Comparison of ENCODE assay signal across 18 cellular contexts in the genomic region with DNA sequence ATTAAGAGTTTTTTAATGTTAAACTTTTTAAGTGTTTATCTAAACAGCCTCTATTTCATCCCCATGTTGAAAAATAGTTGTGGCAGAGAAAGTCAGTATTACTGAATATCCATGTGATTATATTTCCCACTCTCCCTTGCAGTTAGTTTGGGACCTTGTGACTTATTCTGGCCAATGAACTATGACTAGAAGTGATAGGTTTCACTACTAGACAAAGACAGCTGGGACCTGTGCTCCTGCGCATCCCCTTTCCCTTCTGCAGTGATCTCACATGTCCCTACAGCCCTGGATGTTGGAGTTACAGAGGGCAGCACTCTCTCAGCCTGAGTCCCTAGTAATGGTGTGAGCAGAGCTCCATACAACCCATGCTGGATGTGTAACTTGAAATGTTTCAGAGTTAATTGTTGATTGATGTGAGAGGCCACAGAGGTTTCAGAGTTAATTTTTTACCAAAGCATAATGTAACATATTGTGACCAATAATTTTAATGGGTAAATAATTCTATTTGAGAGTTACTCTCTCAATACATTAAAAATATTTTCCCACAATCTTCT. TPM values are rescaled to one million over a fixed set of nuclear protein-coding genes. Genes with fewer than 3 reads are reported as not detected.
DNase-seq lines count a peak whose midpoint lies in the region; ATAC-seq and TF ChIP-seq lines count a peak whose summit lies in the region.
"Had no signal": no experiment of that assay in that cellular context is flagged by ENCODE, and none has a peak within 500 bp of the region (broad histone marks: within the 10 kb centered on the region; RNA-seq: fewer than 3 reads in every experiment).

No MANE protein-coding gene starts in this region.

- WGBS in IMR-90 (ENCODE audit: extremely low coverage in 2 of 2, insufficient read length in 1 of 2), 2 experiments = no CpG with 5 or more reads among the region's 1 CpG

- H3K36me3 ChIP-seq in IMR-90 (ENCODE audit: control insufficient read depth, insufficient read depth, low read length) = no peaks in the 10 kb centered on the region
- H3K36me3 ChIP-seq in CD8-positive, alpha-beta memory T cell (ENCODE audit: insufficient read depth, low read length) = no peaks in the 10 kb centered on the region
- H3K36me3 ChIP-seq: Peyer's patch had no signal

- H3K27me3 ChIP-seq in IMR-90 (ENCODE audit: control insufficient read depth, insufficient read depth, low read length) = no peaks in the 10 kb centered on the region
- peaks cover 5% of the 10 kb centered on the region for H3K27me3 ChIP-seq in CD8-positive, alpha-beta memory T cell (ENCODE audit: insufficient read depth, low read length, poor library complexity, severe bottlenecking)
- H3K27me3 ChIP-seq: Peyer's patch had no signal

- dilution Hi-C loops in IMR-90 (cut with HindIII; ENCODE audit: low sequenced_read_pairs, unreplicated experiment) = no loop called here

- H2AK9ac ChIP-seq in IMR-90 (replicated peaks; ENCODE audit: low read depth, low read length, poor library complexity) = no peak overlapping the region

- peaks cover 0 to 22% (median 1%) of the 10 kb centered on the region in 3 donors for H3K36me3 Mint-ChIP-seq in CD8-positive, alpha-beta memory T cell
- H3K36me3 Mint-ChIP-seq in MCF 10A (ENCODE audit: insufficient read depth, unreplicated experiment) = no peaks in the 10 kb centered on the region

- H2BK20ac ChIP-seq in IMR-90 (ENCODE audit: low read depth, low read length) = no peak overlapping the region

- no peaks in the 10 kb centered on the region for H3K4me1 Mint-ChIP-seq in CD8-positive, alpha-beta memory T cell
- no peaks in the 10 kb centered on the region for H3K4me1 Mint-ChIP-seq in MCF 10A (ENCODE audit: insufficient read depth, unreplicated experiment)

- intact Hi-C loops in IMR-90 (cut with micrococcal nuclease) (loop anchor here (10.0 kb wide), 1 partner anchor 68 kb away; no protein-coding TSS in a partner anchor), MCF 10A (cut with micrococcal nuclease) (no loop called here)

- BruUV-seq in IMR-90 (replicated peaks; lab: Mats Ljungman, UMichigan) (no TSS peak), MCF 10A (replicated peaks; lab: Mats Ljungman, UMichigan) (no TSS peak)

- no peaks in the 10 kb centered on the region for H3K79me1 ChIP-seq in IMR-90 (ENCODE audit: low read depth in 1 of 2, low read length in 2 of 2)

- H3K27ac Mint-ChIP-seq in CD8-positive, alpha-beta memory T cell = peak overlapping the region in 1 of 8 donors; percentile 1
- no peak overlapping the region for H3K27ac Mint-ChIP-seq in MCF 10A (ENCODE audit: low read depth, unreplicated experiment)
- H3K27ac Mint-ChIP-seq: CD4-positive, alpha-beta T cell had no signal

- H4K8ac ChIP-seq in IMR-90 (ENCODE audit: low read depth in 2 of 2, low read length in 2 of 2) = no peak overlapping the region

- H4K5ac ChIP-seq in IMR-90 (ENCODE audit: low read depth, low read length) = no peak overlapping the region

- H3K18ac ChIP-seq in IMR-90 (ENCODE audit: low read depth, low read length) = peak overlapping the region; percentile 51; the same call in 1 of the 2 replicates

- peak overlapping the region; percentile 1 for H2AFZ ChIP-seq in IMR-90 (replicated peaks; ENCODE audit: low read length, poor library complexity)
- H2AFZ ChIP-seq: GM23248 had no signal

- no peaks in the 10 kb centered on the region for H3K9me1 ChIP-seq in IMR-90 (ENCODE audit: insufficient read depth, low read length)

- no peak overlapping the region for H2BK120ac ChIP-seq in IMR-90 (ENCODE audit: low read depth, low read length)

- H3K4me2 ChIP-seq in IMR-90 (ENCODE audit: low read depth, low read length) = no peak overlapping the region

- peaks cover 7 to 23% (median 20%) of the 10 kb centered on the region in 5 donors for H3K9me3 Mint-ChIP-seq in CD8-positive, alpha-beta memory T cell
- H3K9me3 Mint-ChIP-seq in MCF 10A (ENCODE audit: unreplicated experiment) = peaks cover 13% of the 10 kb centered on the region

- no peak for TF ChIP-seq CTCF in IMR-90 (conservative IDR thresholded peaks at IDR 0.05; ENCODE audit: low read depth, low read length)
- TF ChIP-seq CTCF in MCF 10A (IDR thresholded peaks at IDR 0.05; ENCODE audit: unreplicated experiment) = no peak

- no peak overlapping the region for H3K4me3 Mint-ChIP-seq in CD8-positive, alpha-beta memory T cell
- H3K4me3 Mint-ChIP-seq in MCF 10A (ENCODE audit: unreplicated experiment) = no peak overlapping the region
- H3K4me3 Mint-ChIP-seq: CD4-positive, alpha-beta T cell had no signal

- H4K20me1 ChIP-seq in IMR-90 (ENCODE audit: insufficient read depth, low read length) = no peaks in the 10 kb centered on the region

- no peak for TF ChIP-seq POLR2A in IMR-90 (IDR thresholded peaks at IDR 0.05; ENCODE audit: low read depth, low read length)

- H2BK5ac ChIP-seq in IMR-90 (ENCODE audit: low read depth, low read length, poor library complexity, severe bottlenecking) = no peak overlapping the region

- no peak for TF ChIP-seq RAD21 in IMR-90 (IDR thresholded peaks at IDR 0.05; ENCODE audit: low read length)

- H3K4me3 ChIP-seq in IMR-90 (ENCODE audit: insufficient read depth, low read depth, low read length) = no peak overlapping the region
- H3K4me3 ChIP-seq in CD8-positive, alpha-beta memory T cell (ENCODE audit: low read length) = no peak overlapping the region
- H3K4me3 ChIP-seq: GM23248, Peyer's patch had no signal

- H3K9ac ChIP-seq in IMR-90 (ENCODE audit: low read depth, low read length) = no peak overlapping the region
- H3K9ac ChIP-seq: GM23248 had no signal

- H3K4ac ChIP-seq in IMR-90 (ENCODE audit: low read depth, low read length) = no peak overlapping the region

- DNase-seq in IMR-90 = no peak
- no peak for DNase-seq in CD8-positive, alpha-beta memory T cell
- DNase-seq in occipital lobe (lab: John Stamatoyannopoulos, UW) = no peak
- DNase-seq in NCI-H187 (lab: John Stamatoyannopoulos, UW) = no peak
- no peak for DNase-seq in MCF 10A (ENCODE audit: unreplicated experiment)
- DNase-seq: ACHN; CD4-positive, alpha-beta T cell; DND-41; GDM1; NCI-H1092; NCI-H446 treated with DMSO at 0.1 percent for 48 hours; NCI-H774; Peyer's patch had no signal

- no peak overlapping the region for H3K14ac ChIP-seq in IMR-90 (replicated peaks; ENCODE audit: low read depth, low read length)

- H3K56ac ChIP-seq in IMR-90 (ENCODE audit: extremely low read depth, insufficient read depth, low read length) = no peak overlapping the region

- H3K27me3 Mint-ChIP-seq in CD8-positive, alpha-beta memory T cell = peaks cover 6 to 26% of the 10 kb centered on the region in 2 donors
- H3K27me3 Mint-ChIP-seq in MCF 10A (ENCODE audit: insufficient read depth, unreplicated experiment) = no peaks in the 10 kb centered on the region

- H3K9me3 ChIP-seq in IMR-90 (ENCODE audit: control insufficient read depth, insufficient read depth, low read length) = peaks cover 6% of the 10 kb centered on the region; the same call in 1 of the 2 replicates
- H3K9me3 ChIP-seq in CD8-positive, alpha-beta memory T cell (ENCODE audit: low read length) = no peaks in the 10 kb centered on the region

- no peak overlapping the region for H2BK15ac ChIP-seq in IMR-90 (ENCODE audit: low read depth, low read length)

- H3K27ac ChIP-seq in IMR-90 (ENCODE audit: insufficient read depth, low read length) = no peak overlapping the region
- no peak overlapping the region for H3K27ac ChIP-seq in CD8-positive, alpha-beta memory T cell (ENCODE audit: low read depth, low read length)
- H3K27ac ChIP-seq: GM23248, Peyer's patch had no signal

- no peak overlapping the region for H3K23ac ChIP-seq in IMR-90 (ENCODE audit: low read depth, low read length)

- CTCF ChIA-PET in IMR-90 (lab: Yijun Ruan, JAX) (no interaction called here), MCF 10A (lab: Yijun Ruan, JAX) (no interaction called here)
- CTCF ChIA-PET in CD8-positive, alpha-beta memory T cell (lab: Charles Lee) = no interaction called here

- ATAC-seq in GM18909 (IDR thresholded peaks at IDR 0.05; ENCODE audit: poor library complexity, unreplicated experiment) = peak; percentile 85
- peak; percentile 90 for ATAC-seq in HG02981 (IDR thresholded peaks at IDR 0.05; ENCODE audit: unreplicated experiment)
- no peak for ATAC-seq in IMR-90 (ENCODE audit: low read depth)
- ATAC-seq: SK-N-SH treated with all-trans-retinoic acid at 6 μM for 48 hours had no signal

- peak overlapping the region; percentile 78; the same call in 1 of the 2 replicates for H2AK5ac ChIP-seq in IMR-90 (ENCODE audit: low read depth, low read length)

- peaks cover 7% of the 10 kb centered on the region for H3K4me1 ChIP-seq in IMR-90 (ENCODE audit: control insufficient read depth, insufficient read depth, low read length)
- H3K4me1 ChIP-seq in CD8-positive, alpha-beta memory T cell (ENCODE audit: insufficient read depth, low read length) = no peaks in the 10 kb centered on the region
- H3K4me1 ChIP-seq: Peyer's patch had no signal

- POLR2A ChIA-PET in IMR-90 (lab: Charles Lee; ENCODE audit: unreplicated experiment) (no interaction called here), MCF 10A (lab: Yijun Ruan, JAX) (interaction anchor here (1.3 kb wide), 1 partner anchor 15 kb away, joined by 3 read pairs; no protein-coding TSS in a partner anchor)
- POLR2A ChIA-PET in CD8-positive, alpha-beta memory T cell (lab: Charles Lee) = no interaction called here

- in situ Hi-C loops in IMR-90 (cut with MboI; ENCODE audit: low sequenced_read_pairs) = no loop called here

- H4K91ac ChIP-seq in IMR-90 (ENCODE audit: insufficient read depth, low read depth, low read length) = no peak overlapping the region

TF ChIP-seq in IMR-90, 13 proteins besides CTCF, POLR2A, EP300 and RAD21 (continues in another document):
- TF ChIP-seq MAFK (IDR thresholded peaks at IDR 0.05; ENCODE audit: low read depth, low read length) (no peak), RCOR1 (IDR thresholded peaks at IDR 0.05; ENCODE audit: insufficient replicate concordance, low read length) (no peak), FOS (IDR thresholded peaks at IDR 0.05; ENCODE audit: low read depth, low read length) (no peak), SMC3 (IDR thresholded peaks at IDR 0.05; ENCODE audit: low read depth, low read length) (no peak)
- TF ChIP-seq, protein P1, sequence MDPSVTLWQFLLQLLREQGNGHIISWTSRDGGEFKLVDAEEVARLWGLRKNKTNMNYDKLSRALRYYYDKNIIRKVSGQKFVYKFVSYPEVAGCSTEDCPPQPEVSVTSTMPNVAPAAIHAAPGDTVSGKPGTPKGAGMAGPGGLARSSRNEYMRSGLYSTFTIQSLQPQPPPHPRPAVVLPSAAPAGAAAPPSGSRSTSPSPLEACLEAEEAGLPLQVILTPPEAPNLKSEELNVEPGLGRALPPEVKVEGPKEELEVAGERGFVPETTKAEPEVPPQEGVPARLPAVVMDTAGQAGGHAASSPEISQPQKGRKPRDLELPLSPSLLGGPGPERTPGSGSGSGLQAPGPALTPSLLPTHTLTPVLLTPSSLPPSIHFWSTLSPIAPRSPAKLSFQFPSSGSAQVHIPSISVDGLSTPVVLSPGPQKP (IDR thresholded peaks at IDR 0.05; ENCODE audit: borderline replicate concordance, low read depth, low read length) = no peak

RNA-seq across cellular contexts. Expression of gene SAMD13, which starts 18.7 kb away (rescaled TPM):
- total RNA-seq in IMR-90 (2012; rRNA removed) (0.36 and 0.56 TPM in 2 replicates), occipital lobe (4.5 TPM), MCF 10A (2022) (1.2 and 1.3 TPM in 2 replicates)
- 0.27 and 0.34 TPM in 2 replicates for polyA plus RNA-seq in IMR-90 (2012; rRNA removed)
- 0.17 TPM in 1 of 2 replicates, not detected in the other for polyA plus RNA-seq in IMR-90 (2012; cell fraction: cytosol; rRNA removed)
- polyA plus RNA-seq in IMR-90 (2012; cell fraction: nucleus; rRNA removed; ENCODE audit: low replicate concordance) = 0.16 TPM in 1 of 2 replicates, not detected in the other
- total RNA-seq in CD8-positive, alpha-beta memory T cell = under 1 TPM; 0.35 to 0.39 TPM
- polyA plus RNA-seq in CD8-positive, alpha-beta memory T cell = 0.48 TPM
- total RNA-seq: CD4-positive, alpha-beta T cell; T-helper 1 cell treated with Interleukin-12 subunit alpha and Interleukin-12 subunit beta and Interleukin-4 antibody, amounts not matched to agents 30 ng/mL and 1 ng/mL, for 36 hours had no signal
